ENCODE assay signal across 8 cellular contexts in the genomic region with DNA sequence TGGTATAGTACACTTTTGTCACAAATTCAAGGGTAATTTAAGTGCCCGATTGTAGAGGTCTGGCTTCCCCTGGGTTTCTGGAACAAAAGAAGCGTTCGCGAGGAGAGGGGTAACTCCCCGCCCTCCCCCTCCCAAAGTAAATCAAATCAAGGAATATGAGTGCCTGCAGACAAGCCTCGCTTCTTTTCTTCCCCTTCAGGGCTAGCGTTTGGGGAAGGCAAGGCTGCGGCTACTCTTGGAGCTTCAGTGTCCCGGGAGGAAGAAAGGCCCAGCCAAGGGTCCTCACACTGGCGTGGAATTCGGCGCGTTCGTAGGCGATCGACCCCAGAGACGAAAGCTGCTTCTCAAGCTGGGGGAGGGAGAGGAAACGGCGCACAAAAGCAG. TPM values are rescaled to one million over a fixed set of nuclear protein-coding genes. Genes with fewer than 3 reads are reported as not detected.
DNase-seq lines count a peak whose midpoint lies in the region; ATAC-seq and TF ChIP-seq lines count a peak whose summit lies in the region.

No MANE protein-coding gene starts in this region.

- H3K4me1 Mint-ChIP-seq in T-helper 17 cell: peaks cover 24% of the 10 kb centered on the region

- H3K36me3 ChIP-seq in gastroesophageal sphincter: no peaks in the 10 kb centered on the region
- no peaks in the 10 kb centered on the region for H3K36me3 ChIP-seq in rectal smooth muscle tissue (ENCODE audit: control insufficient read depth, insufficient read depth, low read length)

- peak overlapping the region; percentile 94 for H3K4me3 Mint-ChIP-seq in T-helper 17 cell

- H3K27ac Mint-ChIP-seq in T-helper 17 cell: peak overlapping the region; percentile 96

- H3K9me3 ChIP-seq in T-helper 17 cell (ENCODE audit: control insufficient read depth, low read length, poor library complexity, severe bottlenecking): no peaks in the 10 kb centered on the region
- H3K9me3 ChIP-seq in gastroesophageal sphincter: no peaks in the 10 kb centered on the region

- DNase-seq in T-helper 17 cell: no peak
- no peak for DNase-seq in T1000 (lab: John Stamatoyannopoulos, UW)
- DNase-seq in germinal center (ENCODE audit: low spot score): no peak
- DNase-seq in NCI-H2171 (lab: John Stamatoyannopoulos, UW): no peak
- DNase-seq in activated CD8-positive, alpha-beta memory T cell treated with anti-CD3 and anti-CD28 coated beads, Interleukin-2, amount 50 U/mL, for 4 hours: no peak

- TF ChIP-seq CTCF in GM12875 (IDR thresholded peaks at IDR 0.05; ENCODE audit: borderline replicate concordance, insufficient read depth, low read depth, low read length) (no peak), gastroesophageal sphincter (IDR thresholded peaks at IDR 0.05) (no peak)

- ATAC-seq in T-helper 17 cell: no peak
- peak; percentile 43 for ATAC-seq in gastroesophageal sphincter

- H3K27me3 ChIP-seq in gastroesophageal sphincter (no peaks in the 10 kb centered on the region), rectal smooth muscle tissue (ENCODE audit: control insufficient read depth, insufficient read depth, low read length) (no peaks in the 10 kb centered on the region)

- peak overlapping the region; percentile 68 for H3K9ac ChIP-seq in rectal smooth muscle tissue (ENCODE audit: low read length)

- no peak for TF ChIP-seq POLR2A in gastroesophageal sphincter (IDR thresholded peaks at IDR 0.05)

- H3K4me1 ChIP-seq in gastroesophageal sphincter (peaks cover 0 to 40% (median 15%) of the 10 kb centered on the region in 3 donors), rectal smooth muscle tissue (ENCODE audit: control insufficient read depth, insufficient read depth, low read length) (peaks cover 5% of the 10 kb centered on the region)

- H3K27ac ChIP-seq in gastroesophageal sphincter (peak overlapping the region; percentile 89 to 98 (median 94)), rectal smooth muscle tissue (ENCODE audit: low read depth, low read length) (peak overlapping the region; percentile 84)

- no peak for TF ChIP-seq EP300 in gastroesophageal sphincter (IDR thresholded peaks at IDR 0.05)

- H3K4me3 ChIP-seq in GM12875 (ENCODE audit: low read depth, low read length) (peak overlapping the region; percentile 97), gastroesophageal sphincter (peak overlapping the region; percentile 83 to 85), rectal smooth muscle tissue (ENCODE audit: low read length) (peak overlapping the region; percentile 71)

- no peaks in the 10 kb centered on the region for H3K27me3 Mint-ChIP-seq in T-helper 17 cell

- peaks cover 7% of the 10 kb centered on the region for H3K36me3 Mint-ChIP-seq in T-helper 17 cell (ENCODE audit: low read depth)

- WGBS in gastroesophageal sphincter (ENCODE audit: low coverage in 1 of 2), 2 donors: 0 to 2% methylated on average over 6 to 10 of the region's 19 CpGs

RNA-seq across cellular contexts. Expression of a gene that starts 0.4 kb away (rescaled TPM):
- 10 to 100 TPM; 68.1 to 79.4 TPM for total RNA-seq in T-helper 17 cell
- total RNA-seq in gastroesophageal sphincter: 10 to 100 TPM; 42.3 to 56.7 (median 53.7) TPM
